Comparison of ENCODE assay signal across 2 cellular contexts in the genomic region with DNA sequence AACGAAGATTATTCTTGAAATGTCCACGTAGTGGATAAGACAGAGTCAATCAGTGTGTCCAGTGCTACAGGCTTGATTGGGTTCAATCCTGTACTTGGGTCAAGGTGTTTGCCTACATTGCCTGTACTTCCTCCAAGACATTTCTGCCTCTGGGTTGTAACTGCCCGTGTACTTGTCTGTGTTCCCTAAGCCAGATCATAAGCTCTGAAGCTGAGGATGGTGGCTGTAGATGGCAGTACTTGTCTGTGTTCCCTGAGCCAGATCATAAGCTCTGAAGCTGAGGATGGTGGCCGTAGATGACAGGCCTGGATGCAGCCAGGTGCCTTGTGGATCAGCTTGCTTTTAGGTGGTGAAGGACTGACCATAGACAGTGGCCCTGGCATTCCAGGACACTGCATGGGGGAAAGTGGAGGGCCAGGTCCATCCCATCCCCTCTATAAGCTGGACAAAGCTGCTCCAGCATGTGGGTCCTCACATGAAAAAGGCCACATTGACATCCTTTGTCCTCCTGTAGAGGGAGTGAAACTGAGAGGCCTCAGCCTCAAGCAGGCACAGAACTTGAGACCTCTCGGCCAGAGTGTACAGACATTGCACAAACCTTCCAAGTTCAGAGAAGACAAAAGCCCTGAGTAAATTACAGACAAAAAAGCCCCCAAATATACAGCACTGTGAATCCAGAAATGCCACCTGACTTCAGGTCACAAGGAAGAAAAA.
TF ChIP-seq lines count a peak whose summit lies in the region.

No MANE protein-coding gene starts in this region.

TF ChIP-seq in SK-N-SH, 30 proteins besides CTCF, POLR2A, EP300 and RAD21:
- TF ChIP-seq, protein P1, sequence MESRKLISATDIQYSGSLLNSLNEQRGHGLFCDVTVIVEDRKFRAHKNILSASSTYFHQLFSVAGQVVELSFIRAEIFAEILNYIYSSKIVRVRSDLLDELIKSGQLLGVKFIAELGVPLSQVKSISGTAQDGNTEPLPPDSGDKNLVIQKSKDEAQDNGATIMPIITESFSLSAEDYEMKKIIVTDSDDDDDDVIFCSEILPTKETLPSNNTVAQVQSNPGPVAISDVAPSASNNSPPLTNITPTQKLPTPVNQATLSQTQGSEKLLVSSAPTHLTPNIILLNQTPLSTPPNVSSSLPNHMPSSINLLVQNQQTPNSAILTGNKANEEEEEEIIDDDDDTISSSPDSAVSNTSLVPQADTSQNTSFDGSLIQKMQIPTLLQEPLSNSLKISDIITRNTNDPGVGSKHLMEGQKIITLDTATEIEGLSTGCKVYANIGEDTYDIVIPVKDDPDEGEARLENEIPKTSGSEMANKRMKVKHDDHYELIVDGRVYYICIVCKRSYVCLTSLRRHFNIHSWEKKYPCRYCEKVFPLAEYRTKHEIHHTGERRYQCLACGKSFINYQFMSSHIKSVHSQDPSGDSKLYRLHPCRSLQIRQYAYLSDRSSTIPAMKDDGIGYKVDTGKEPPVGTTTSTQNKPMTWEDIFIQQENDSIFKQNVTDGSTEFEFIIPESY (IDR thresholded peaks at IDR 0.05; ENCODE audit: borderline replicate concordance, low read depth) = no peak
- TF ChIP-seq, protein P2, sequence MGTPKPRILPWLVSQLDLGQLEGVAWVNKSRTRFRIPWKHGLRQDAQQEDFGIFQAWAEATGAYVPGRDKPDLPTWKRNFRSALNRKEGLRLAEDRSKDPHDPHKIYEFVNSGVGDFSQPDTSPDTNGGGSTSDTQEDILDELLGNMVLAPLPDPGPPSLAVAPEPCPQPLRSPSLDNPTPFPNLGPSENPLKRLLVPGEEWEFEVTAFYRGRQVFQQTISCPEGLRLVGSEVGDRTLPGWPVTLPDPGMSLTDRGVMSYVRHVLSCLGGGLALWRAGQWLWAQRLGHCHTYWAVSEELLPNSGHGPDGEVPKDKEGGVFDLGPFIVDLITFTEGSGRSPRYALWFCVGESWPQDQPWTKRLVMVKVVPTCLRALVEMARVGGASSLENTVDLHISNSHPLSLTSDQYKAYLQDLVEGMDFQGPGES (IDR thresholded peaks at IDR 0.05; ENCODE audit: low read depth, low read length) = no peak
- no peak for TF ChIP-seq JUND (IDR thresholded peaks at IDR 0.05)
- TF ChIP-seq TCF12 (IDR thresholded peaks at IDR 0.05) = no peak
- TF ChIP-seq, protein P3, sequence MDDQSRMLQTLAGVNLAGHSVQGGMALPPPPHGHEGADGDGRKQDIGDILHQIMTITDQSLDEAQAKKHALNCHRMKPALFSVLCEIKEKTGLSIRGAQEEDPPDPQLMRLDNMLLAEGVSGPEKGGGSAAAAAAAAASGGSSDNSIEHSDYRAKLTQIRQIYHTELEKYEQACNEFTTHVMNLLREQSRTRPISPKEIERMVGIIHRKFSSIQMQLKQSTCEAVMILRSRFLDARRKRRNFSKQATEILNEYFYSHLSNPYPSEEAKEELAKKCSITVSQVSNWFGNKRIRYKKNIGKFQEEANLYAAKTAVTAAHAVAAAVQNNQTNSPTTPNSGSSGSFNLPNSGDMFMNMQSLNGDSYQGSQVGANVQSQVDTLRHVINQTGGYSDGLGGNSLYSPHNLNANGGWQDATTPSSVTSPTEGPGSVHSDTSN (IDR thresholded peaks at IDR 0.05) = no peak
- no peak for TF ChIP-seq FOXJ3 (CRISPR knock-in tag; IDR thresholded peaks at IDR 0.05)
- TF ChIP-seq TAF1 (IDR thresholded peaks at IDR 0.05; ENCODE audit: borderline replicate concordance, low read depth, low read length) = no peak
- TF ChIP-seq, protein P4, sequence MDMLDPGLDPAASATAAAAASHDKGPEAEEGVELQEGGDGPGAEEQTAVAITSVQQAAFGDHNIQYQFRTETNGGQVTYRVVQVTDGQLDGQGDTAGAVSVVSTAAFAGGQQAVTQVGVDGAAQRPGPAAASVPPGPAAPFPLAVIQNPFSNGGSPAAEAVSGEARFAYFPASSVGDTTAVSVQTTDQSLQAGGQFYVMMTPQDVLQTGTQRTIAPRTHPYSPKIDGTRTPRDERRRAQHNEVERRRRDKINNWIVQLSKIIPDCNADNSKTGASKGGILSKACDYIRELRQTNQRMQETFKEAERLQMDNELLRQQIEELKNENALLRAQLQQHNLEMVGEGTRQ (IDR thresholded peaks at IDR 0.05; ENCODE audit: borderline replicate concordance, low read depth, low read length) = no peak
- TF ChIP-seq YY1 (IDR thresholded peaks at IDR 0.05; ENCODE audit: low read depth) = no peak
- TF ChIP-seq TEAD4 (IDR thresholded peaks at IDR 0.05; ENCODE audit: borderline replicate concordance, insufficient read depth) = no peak
- TF ChIP-seq NFIC (IDR thresholded peaks at IDR 0.05; ENCODE audit: borderline replicate concordance) = no peak

TF ChIP-seq in SK-N-SH treated with all-trans-retinoic acid at 6 μM for 48 hours, 23 proteins besides CTCF, POLR2A, EP300 and RAD21 (continued from another document):
- TF ChIP-seq, protein P5, sequence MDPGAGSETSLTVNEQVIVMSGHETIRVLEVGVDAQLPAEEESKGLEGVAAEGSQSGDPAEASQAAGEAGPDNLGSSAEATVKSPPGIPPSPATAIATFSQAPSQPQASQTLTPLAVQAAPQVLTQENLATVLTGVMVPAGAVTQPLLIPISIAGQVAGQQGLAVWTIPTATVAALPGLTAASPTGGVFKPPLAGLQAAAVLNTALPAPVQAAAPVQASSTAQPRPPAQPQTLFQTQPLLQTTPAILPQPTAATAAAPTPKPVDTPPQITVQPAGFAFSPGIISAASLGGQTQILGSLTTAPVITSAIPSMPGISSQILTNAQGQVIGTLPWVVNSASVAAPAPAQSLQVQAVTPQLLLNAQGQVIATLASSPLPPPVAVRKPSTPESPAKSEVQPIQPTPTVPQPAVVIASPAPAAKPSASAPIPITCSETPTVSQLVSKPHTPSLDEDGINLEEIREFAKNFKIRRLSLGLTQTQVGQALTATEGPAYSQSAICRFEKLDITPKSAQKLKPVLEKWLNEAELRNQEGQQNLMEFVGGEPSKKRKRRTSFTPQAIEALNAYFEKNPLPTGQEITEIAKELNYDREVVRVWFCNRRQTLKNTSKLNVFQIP (CRISPR knock-in tag; IDR thresholded peaks at IDR 0.05; ENCODE audit: borderline replicate concordance, low read depth) = no peak
